Comparison of ENCODE assay signal across 14 cellular contexts in genomic region chr3:23919628-23920027, GRCh38. TPM values are rescaled to one million over a fixed set of nuclear protein-coding genes. Genes with fewer than 3 reads are reported as not detected.
A peak's percentile ranks its signal among the peaks of the same experiment; 100 is the strongest.
DNase-seq lines count a peak whose midpoint lies in the region; ATAC-seq, FAIRE-seq and TF ChIP-seq lines count a peak whose summit lies in the region.
"Had no signal": no experiment of that assay in that cellular context is flagged by ENCODE, and none has a peak within 500 bp of the region (broad histone marks: within the 10 kb centered on the region; RNA-seq: fewer than 3 reads in every experiment).

No MANE protein-coding gene starts in this region.

- TF ChIP-seq CTCF in A549 (IDR thresholded peaks at IDR 0.05): no peak
- TF ChIP-seq CTCF in activated B cell treated with CpG ODN at 0.5 μM for 24 hours (IDR thresholded peaks at IDR 0.05): no peak
- no peak for TF ChIP-seq CTCF in keratinocyte (optimal IDR thresholded peaks at IDR 0.05 in 1 of 3, IDR thresholded peaks at IDR 0.05 in 1 of 3, conservative IDR thresholded peaks at IDR 0.05 in 1 of 3; ENCODE audit: extremely low read depth in 1 of 3, insufficient read depth in 2 of 3, low read length in 3 of 3)
- TF ChIP-seq CTCF in GM13977 (IDR thresholded peaks at IDR 0.05; ENCODE audit: extremely low read depth, insufficient read depth, missing control alignments): no peak

- H2AFZ ChIP-seq in keratinocyte (ENCODE audit: control insufficient read depth, low read length): no peak overlapping the region

- peaks cover 73% of the 10 kb centered on the region for H3K36me3 Mint-ChIP-seq in activated B cell treated with CpG ODN at 0.5 μM for 24 hours (ENCODE audit: low read depth)

- no peaks in the 10 kb centered on the region for H3K27me3 Mint-ChIP-seq in activated B cell treated with CpG ODN at 0.5 μM for 24 hours

- no peak for DNase-seq in A549 (ENCODE audit: low read depth in 1 of 2, low spot score in 1 of 2)
- DNase-seq in GM12891 (ENCODE audit: insufficient read length, low spot score): no peak
- DNase-seq in activated B cell treated with CpG ODN at 0.5 μM for 24 hours: no peak
- no peak for DNase-seq in keratinocyte (ENCODE audit: low read depth, low spot score)
- DNase-seq in GM13977 (ENCODE audit: low spot score): no peak
- no peak for DNase-seq in CD1c-positive myeloid dendritic cell (ENCODE audit: extremely low spot score)
- no peak for DNase-seq in HCEC 1CT
- no peak for DNase-seq in central memory CD4-positive, alpha-beta T cell
- DNase-seq: COR-L47, foreskin melanocyte, left colon, thyroid gland had no signal

- H3K4me1 Mint-ChIP-seq in activated B cell treated with CpG ODN at 0.5 μM for 24 hours: peaks cover 59% of the 10 kb centered on the region

- H3K4me1 ChIP-seq in A549 (peaks cover 38% of the 10 kb centered on the region), keratinocyte (ENCODE audit: control insufficient read depth, extremely low read depth, insufficient read depth, low read length) (peaks cover 16% of the 10 kb centered on the region)
- H3K4me1 ChIP-seq: prostate gland had no signal

- peak overlapping the region; percentile 98 for H3K4me2 ChIP-seq in A549
- H3K4me2 ChIP-seq in keratinocyte (ENCODE audit: control insufficient read depth, extremely low read depth, insufficient read depth, low read depth, low read length): peak overlapping the region; percentile 17

- no peaks in the 10 kb centered on the region for H3K9me1 ChIP-seq in keratinocyte (ENCODE audit: control insufficient read depth, extremely low read depth, insufficient read depth, low read length)

- H3K36me3 ChIP-seq in keratinocyte (ENCODE audit: control insufficient read depth in 2 of 2, extremely low read depth in 1 of 2, insufficient read depth in 2 of 2, low read length in 2 of 2): peaks cover 7 to 24% of the 10 kb centered on the region in 2 experiments
- H3K36me3 ChIP-seq: prostate gland had no signal

- H4K20me1 ChIP-seq in keratinocyte (ENCODE audit: control insufficient read depth, extremely low read depth, insufficient read depth, low read length): peaks cover 17% of the 10 kb centered on the region

- dilution Hi-C loops in keratinocyte (cut with MboI; ENCODE audit: extremely low pct_ligation_motif_present, low sequenced_read_pairs): no loop called here

- WGBS in A549 (ENCODE audit: missing lambda C conversion rate): 85% methylated on average over 2 of the region's 2 CpGs

- in situ Hi-C loops in GM13977 (cut with MboI; ENCODE audit: low pct_unique_long_range_greater_than_20kb, low sequenced_read_pairs, unreplicated experiment): no loop called here

- no peak for TF ChIP-seq RAD21 in A549 (conservative IDR thresholded peaks at IDR 0.05 in 1 of 2, IDR thresholded peaks at IDR 0.05 in 1 of 2)

- H3K27ac ChIP-seq in A549: no peak overlapping the region
- H3K27ac ChIP-seq in keratinocyte (ENCODE audit: control insufficient read depth, insufficient read depth, low read length): no peak overlapping the region
- H3K27ac ChIP-seq: coronary artery, prostate gland had no signal

- TF ChIP-seq EP300 in A549 (IDR thresholded peaks at IDR 0.05): no peak

- no peaks in the 10 kb centered on the region for H3K9me3 Mint-ChIP-seq in activated B cell treated with CpG ODN at 0.5 μM for 24 hours

- H3K4me3 ChIP-seq in A549: no peak overlapping the region; the same call in 2 of the 3 replicates
- no peak overlapping the region for H3K4me3 ChIP-seq in keratinocyte (ENCODE audit: control insufficient read depth in 2 of 3, extremely low read depth in 1 of 3, insufficient read depth in 2 of 3, low read depth in 1 of 3, low read length in 3 of 3)
- H3K4me3 ChIP-seq: prostate gland, thyroid gland had no signal

- POLR2A ChIA-PET in A549 (lab: Yijun Ruan, JAX): no interaction called here
- POLR2A ChIA-PET in activated B cell treated with CpG ODN at 0.5 μM for 24 hours (lab: Charles Lee): interaction anchor here (0.7 to 5.5 kb wide), 3 partner anchors 17 to 31 kb away, joined by 3 to 124 read pairs (median 3); partner anchors contain the start of gene NR1D2

- H3K4me3 Mint-ChIP-seq in activated B cell treated with CpG ODN at 0.5 μM for 24 hours: peak overlapping the region; percentile 38

- no peaks in the 10 kb centered on the region for H3K27me3 ChIP-seq in keratinocyte (ENCODE audit: control insufficient read depth, extremely low read depth, insufficient read depth, low read length)
- H3K27me3 ChIP-seq: thyroid gland had no signal

- H3K79me2 ChIP-seq in keratinocyte (ENCODE audit: control insufficient read depth, insufficient read depth, low read length): peaks cover 26% of the 10 kb centered on the region

- H3K9ac ChIP-seq in keratinocyte (ENCODE audit: control insufficient read depth, extremely low read depth, insufficient read depth, low read length): no peak overlapping the region

- FAIRE-seq in A549 (lab: Jason Lieb, UNC) (no peak), GM12891 (lab: Jason Lieb, UNC) (no peak), keratinocyte (lab: Jason Lieb, UNC) (no peak)

- H3K9me3 ChIP-seq in A549: no peaks in the 10 kb centered on the region
- H3K9me3 ChIP-seq in keratinocyte (ENCODE audit: control insufficient read depth, low read depth, low read length): no peaks in the 10 kb centered on the region
- H3K9me3 ChIP-seq: prostate gland, thyroid gland had no signal

- TF ChIP-seq POLR2A in A549 (IDR thresholded peaks at IDR 0.05; ENCODE audit: low read length) (no peak), GM12891 (IDR thresholded peaks at IDR 0.05; ENCODE audit: low read depth, low read length) (no peak)

- peak overlapping the region; percentile 35 for H3K27ac Mint-ChIP-seq in activated B cell treated with CpG ODN at 0.5 μM for 24 hours

- intact Hi-C loops in activated B cell treated with CpG ODN at 0.5 μM for 24 hours (cut with micrococcal nuclease): loop anchor here (10.0 kb wide), 1 partner anchor 575 kb away; the partner anchor contains the start of gene THRB

- CTCF ChIA-PET in A549 (lab: Yijun Ruan, JAX) (no interaction called here), activated B cell treated with CpG ODN at 0.5 μM for 24 hours (lab: Charles Lee) (no interaction called here)

- ATAC-seq in A549 (no peak), activated B cell treated with CpG ODN at 0.5 μM for 24 hours (ENCODE audit: low read depth) (no peak)
- ATAC-seq: left colon had no signal

TF ChIP-seq in A549, 52 proteins besides CTCF, POLR2A, EP300 and RAD21 (continues in another document):
- TF ChIP-seq RCOR1 (IDR thresholded peaks at IDR 0.05; ENCODE audit: low read depth, low read length): no peak

TF ChIP-seq in GM12891, 5 proteins besides CTCF, POLR2A, EP300 and RAD21 (continues in another document):
- TF ChIP-seq PAX5 (IDR thresholded peaks at IDR 0.05; ENCODE audit: insufficient read depth, low read length, severe bottlenecking): no peak

RNA-seq across cellular contexts. Expression of gene RPL15, which starts 2.7 kb away (rescaled TPM):
- polyA plus RNA-seq in A549 (2011; rRNA removed) (2,933 and 3,149 TPM in 2 replicates), A549 (2017; fragmentation: RNase III; extraction: RNeasy Plus Mini Kit Qiagen cat#74134 plus additional on column Dnase treatment) (2,088 to 2,178 TPM (median 2,158 TPM) in 3 replicates), keratinocyte (3,052 to 3,406 TPM (median 3,375 TPM) in 3 replicates)
- 4,919 and 4,999 TPM in 2 replicates for polyA plus RNA-seq in A549 (2012; cell fraction: cytosol; rRNA removed)
- polyA plus RNA-seq in A549 (2012; cell fraction: nucleus; rRNA removed): 2,649 and 2,666 TPM in 2 replicates
- polyA minus RNA-seq in A549 (2011; rRNA and poly(A)+ RNA removed): 1,758 and 1,776 TPM in 2 replicates
- polyA plus RNA-seq in GM12891 (2012; ENCODE audit: low read depth, missing spikeins): 5,041 TPM
- 2,710 and 2,947 TPM in 2 replicates for total RNA-seq in activated B cell treated with CpG ODN at 0.5 μM for 24 hours
- 859 TPM for polyA plus RNA-seq in keratinocyte (2011; ENCODE audit: low read depth)
- 3,790 and 4,140 TPM in 2 replicates for polyA plus RNA-seq in keratinocyte (2011; cell fraction: cytosol; rRNA removed)
- polyA plus RNA-seq in keratinocyte (2011; cell fraction: nucleus; rRNA removed): 1,088 and 1,197 TPM in 2 replicates
- 2,404 and 3,418 TPM in 2 replicates for polyA plus RNA-seq in keratinocyte (2012; ENCODE audit: low replicate concordance)
- 1,221 to 2,039 TPM (median 1,400 TPM) in 3 replicates for polyA minus RNA-seq in keratinocyte
- polyA minus RNA-seq in keratinocyte (2011; cell fraction: cytosol; rRNA and poly(A)+ RNA removed): 1,819 TPM
- 303 and 392 TPM in 2 replicates for polyA minus RNA-seq in keratinocyte (2011; cell fraction: nucleus; rRNA and poly(A)+ RNA removed)

RNA-seq across cellular contexts. Expression of gene NKIRAS1, which starts 2.8 kb away (rescaled TPM):
- 12.2 and 16.8 TPM in 2 replicates for polyA plus RNA-seq in A549 (2011; rRNA removed)
- 3.3 and 3.7 TPM in 2 replicates for polyA plus RNA-seq in A549 (2012; cell fraction: cytosol; rRNA removed)
- 1.6 and 2.7 TPM in 2 replicates for polyA plus RNA-seq in A549 (2012; cell fraction: nucleus; rRNA removed)
- 13.8 to 15.5 TPM (median 14.8 TPM) in 3 replicates for polyA plus RNA-seq in A549 (2017; fragmentation: RNase III; extraction: RNeasy Plus Mini Kit Qiagen cat#74134 plus additional on column Dnase treatment)
- polyA minus RNA-seq in A549 (2011; rRNA and poly(A)+ RNA removed): 4.0 and 4.2 TPM in 2 replicates
- polyA plus RNA-seq in GM12891 (2012; ENCODE audit: low read depth, missing spikeins): 5.7 TPM
- total RNA-seq in activated B cell treated with CpG ODN at 0.5 μM for 24 hours: 3.4 and 4.8 TPM in 2 replicates
- polyA plus RNA-seq in keratinocyte: 6.4 to 10.7 TPM (median 7.8 TPM) in 3 replicates
- polyA plus RNA-seq in keratinocyte (2011; ENCODE audit: low read depth): 13.0 TPM
- 7.3 and 12.8 TPM in 2 replicates for polyA plus RNA-seq in keratinocyte (2011; cell fraction: cytosol; rRNA removed)
- 8.1 and 12.8 TPM in 2 replicates for polyA plus RNA-seq in keratinocyte (2011; cell fraction: nucleus; rRNA removed)
- 6.0 and 7.7 TPM in 2 replicates for polyA plus RNA-seq in keratinocyte (2012; ENCODE audit: low replicate concordance)
- polyA minus RNA-seq in keratinocyte: 1.3 to 6.6 TPM (median 3.9 TPM) in 3 replicates
- polyA minus RNA-seq in keratinocyte (2011; cell fraction: cytosol; rRNA and poly(A)+ RNA removed): 7.7 TPM
- polyA minus RNA-seq in keratinocyte (2011; cell fraction: nucleus; rRNA and poly(A)+ RNA removed): 3.2 and 7.1 TPM in 2 replicates

RNA-seq across cellular contexts. Expression of gene NR1D2, which starts 25.5 kb away (rescaled TPM):
- polyA plus RNA-seq in A549 (2011; rRNA removed) (18.5 and 18.6 TPM in 2 replicates), A549 (2017; fragmentation: RNase III; extraction: RNeasy Plus Mini Kit Qiagen cat#74134 plus additional on column Dnase treatment) (7.2 to 8.1 TPM (median 7.4 TPM) in 3 replicates), keratinocyte (3.8 to 10.3 TPM (median 8.7 TPM) in 3 replicates)
- 2.6 and 3.1 TPM in 2 replicates for polyA plus RNA-seq in A549 (2012; cell fraction: cytosol; rRNA removed)
- polyA plus RNA-seq in A549 (2012; cell fraction: nucleus; rRNA removed): 1.2 and 1.9 TPM in 2 replicates
- polyA minus RNA-seq in A549 (2011; rRNA and poly(A)+ RNA removed): 15.4 and 18.7 TPM in 2 replicates
- polyA plus RNA-seq in GM12891 (2012; ENCODE audit: low read depth, missing spikeins): 1.6 TPM
- 20.6 and 25.0 TPM in 2 replicates for total RNA-seq in activated B cell treated with CpG ODN at 0.5 μM for 24 hours
- 27.1 TPM for polyA plus RNA-seq in keratinocyte (2011; ENCODE audit: low read depth)
- 4.8 and 6.8 TPM in 2 replicates for polyA plus RNA-seq in keratinocyte (2011; cell fraction: cytosol; rRNA removed)
- polyA plus RNA-seq in keratinocyte (2011; cell fraction: nucleus; rRNA removed): 4.8 and 6.0 TPM in 2 replicates
- polyA plus RNA-seq in keratinocyte (2012; ENCODE audit: low replicate concordance): 7.4 and 18.1 TPM in 2 replicates
- polyA minus RNA-seq in keratinocyte: 4.6 to 28.4 TPM (median 7.6 TPM) in 3 replicates
- polyA minus RNA-seq in keratinocyte (2011; cell fraction: cytosol; rRNA and poly(A)+ RNA removed): 13.6 TPM
- 5.4 and 16.9 TPM in 2 replicates for polyA minus RNA-seq in keratinocyte (2011; cell fraction: nucleus; rRNA and poly(A)+ RNA removed)
